34 cellular contexts compared by ENCODE assay signal in genomic region chr2:168850846-168851245, GRCh38. TPM values are rescaled to one million over a fixed set of nuclear protein-coding genes. Genes with fewer than 3 reads are reported as not detected.
"Had no signal": no experiment of that assay in that cellular context is flagged by ENCODE, and none has a peak within 500 bp of the region (broad histone marks: within the 10 kb centered on the region; RNA-seq: fewer than 3 reads in every experiment).

No MANE protein-coding gene starts in this region.

- H3K27me3 ChIP-seq: body of pancreas, colonic mucosa, esophagus squamous epithelium, foreskin keratinocyte, gastrocnemius medialis had no signal

- H3K4me3 ChIP-seq: body of pancreas, colonic mucosa, esophagus squamous epithelium, gastrocnemius medialis had no signal

- H3K9me3 ChIP-seq: body of pancreas, colonic mucosa, esophagus squamous epithelium, gastrocnemius medialis had no signal

- DNase-seq: activated B cell treated with CpG ODN at 0.5 μM for 24 hours; activated CD4-positive, alpha-beta T cell treated with anti-CD3 and anti-CD28 coated beads for 48 hours; activated CD4-positive, alpha-beta T cell treated with anti-CD3 and anti-CD28 coated beads, Interleukin-2, amount 50 U/mL, for 1 hour; activated CD4-positive, alpha-beta T cell treated with anti-CD3 and anti-CD28 coated beads, Interleukin-2, amount 50 U/mL, for 48 hours; activated CD8-positive, alpha-beta memory T cell treated with anti-CD3 and anti-CD28 coated beads, Interleukin-2, amount 10 ng/mL, durations not matched to agents 7 days and 5 days; activated CD8-positive, alpha-beta memory T cell treated with anti-CD3 and anti-CD28 coated beads, Interleukin-2, amount 50 U/mL, for 4 hours; activated CD8-positive, alpha-beta T cell treated with anti-CD3 and anti-CD28 coated beads for 36 hours; activated effector memory CD4-positive, alpha-beta T cell treated with anti-CD3 and anti-CD28 coated beads, Interleukin-2, amount 50 U/mL, for 16 hours; activated naive CD4-positive, alpha-beta T cell treated with anti-CD3 and anti-CD28 coated beads for 36 hours; activated naive CD8-positive, alpha-beta T cell treated with anti-CD3 and anti-CD28 coated beads for 36 hours; activated T-cell treated with anti-CD3 and anti-CD28 coated beads, Interleukin-2, amount 50 U/mL, for 1 hour; activated T-cell treated with anti-CD3 and anti-CD28 coated beads, Interleukin-2, amount 50 U/mL, for 48 hours; amniotic stem cell; anterior cingulate cortex; body of pancreas; caudate nucleus; colonic mucosa; effector CD8-positive, alpha-beta T cell; esophagus squamous epithelium; foreskin keratinocyte; gastrocnemius medialis; glutamatergic neuron; T-helper 1 cell; T-helper 17 cell; T1000; WERI-Rb-1 had no signal

- H3K36me3 ChIP-seq: colonic mucosa, esophagus squamous epithelium, gastrocnemius medialis, WERI-Rb-1 had no signal

- H3K4me1 ChIP-seq: colonic mucosa, esophagus squamous epithelium had no signal

- H3K27ac ChIP-seq: body of pancreas, colonic mucosa, epithelial cell of prostate, esophagus squamous epithelium, foreskin keratinocyte, gastrocnemius medialis, WERI-Rb-1 had no signal

RNA-seq across cellular contexts. Expression of gene SPC25, which starts 39.4 kb away (rescaled TPM):
- total RNA-seq: body of pancreas, gastrocnemius medialis had no signal

RNA-seq across cellular contexts. Expression of gene NOSTRIN, which starts 48.4 kb away (rescaled TPM):
- total RNA-seq: activated B cell treated with CpG ODN at 0.5 μM for 24 hours; activated CD8-positive, alpha-beta memory T cell treated with anti-CD3 and anti-CD28 coated beads for 36 hours; activated CD8-positive, alpha-beta memory T cell treated with anti-CD3 and anti-CD28 coated beads, Interleukin-2, amount 10 ng/mL, durations not matched to agents 7 days and 5 days; activated CD8-positive, alpha-beta T cell treated with anti-CD3 and anti-CD28 coated beads for 36 hours; activated naive CD4-positive, alpha-beta T cell treated with anti-CD3 and anti-CD28 coated beads for 36 hours; activated naive CD8-positive, alpha-beta T cell treated with anti-CD3 and anti-CD28 coated beads for 36 hours; activated T-helper 1 cell treated with anti-CD3 and anti-CD28 coated beads, Interleukin-12 subunit alpha, Interleukin-12 subunit beta, Interleukin-2, Interleukin-4 antibody, amounts not matched to agents 30 ng/mL and 10 ng/mL and 1 ng/mL, durations not matched to agents 14 hours and 24 hours and 36 hours; activated T-helper 2 cell treated with anti-CD3 and anti-CD28 coated beads, Interferon-gamma antibody, Interleukin-2, Interleukin-4, amounts not matched to agents 10 μg/mL and 5 μg/mL and 100 μg/mL, durations not matched to agents 14 hours and 24 hours and 36 hours; foreskin keratinocyte; T-helper 17 cell had no signal
- polyA plus RNA-seq: foreskin keratinocyte had no signal

RNA-seq across cellular contexts. Expression of gene G6PC2, which starts 50.2 kb away (rescaled TPM):
- total RNA-seq: activated B cell treated with CpG ODN at 0.5 μM for 24 hours; activated CD8-positive, alpha-beta memory T cell treated with anti-CD3 and anti-CD28 coated beads for 36 hours; activated CD8-positive, alpha-beta memory T cell treated with anti-CD3 and anti-CD28 coated beads, Interleukin-2, amount 10 ng/mL, durations not matched to agents 7 days and 5 days; activated CD8-positive, alpha-beta T cell treated with anti-CD3 and anti-CD28 coated beads for 36 hours; activated naive CD4-positive, alpha-beta T cell treated with anti-CD3 and anti-CD28 coated beads for 36 hours; activated naive CD8-positive, alpha-beta T cell treated with anti-CD3 and anti-CD28 coated beads for 36 hours; activated T-helper 1 cell treated with anti-CD3 and anti-CD28 coated beads, Interleukin-12 subunit alpha, Interleukin-12 subunit beta, Interleukin-2, Interleukin-4 antibody, amounts not matched to agents 30 ng/mL and 10 ng/mL and 1 ng/mL, durations not matched to agents 14 hours and 24 hours and 36 hours; activated T-helper 2 cell treated with anti-CD3 and anti-CD28 coated beads, Interferon-gamma antibody, Interleukin-2, Interleukin-4, amounts not matched to agents 10 μg/mL and 5 μg/mL and 100 μg/mL, durations not matched to agents 14 hours and 24 hours and 36 hours; chondrocyte; dermis microvascular lymphatic vessel endothelial cell; endothelial cell of umbilical vein; esophagus squamous epithelium; fibroblast of lung; foreskin keratinocyte; gastrocnemius medialis; T-helper 17 cell had no signal
- polyA plus RNA-seq: endothelial cell of umbilical vein, fibroblast of lung, foreskin keratinocyte had no signal
